ENCODE assay signal across 8 cellular contexts in the genomic region with DNA sequence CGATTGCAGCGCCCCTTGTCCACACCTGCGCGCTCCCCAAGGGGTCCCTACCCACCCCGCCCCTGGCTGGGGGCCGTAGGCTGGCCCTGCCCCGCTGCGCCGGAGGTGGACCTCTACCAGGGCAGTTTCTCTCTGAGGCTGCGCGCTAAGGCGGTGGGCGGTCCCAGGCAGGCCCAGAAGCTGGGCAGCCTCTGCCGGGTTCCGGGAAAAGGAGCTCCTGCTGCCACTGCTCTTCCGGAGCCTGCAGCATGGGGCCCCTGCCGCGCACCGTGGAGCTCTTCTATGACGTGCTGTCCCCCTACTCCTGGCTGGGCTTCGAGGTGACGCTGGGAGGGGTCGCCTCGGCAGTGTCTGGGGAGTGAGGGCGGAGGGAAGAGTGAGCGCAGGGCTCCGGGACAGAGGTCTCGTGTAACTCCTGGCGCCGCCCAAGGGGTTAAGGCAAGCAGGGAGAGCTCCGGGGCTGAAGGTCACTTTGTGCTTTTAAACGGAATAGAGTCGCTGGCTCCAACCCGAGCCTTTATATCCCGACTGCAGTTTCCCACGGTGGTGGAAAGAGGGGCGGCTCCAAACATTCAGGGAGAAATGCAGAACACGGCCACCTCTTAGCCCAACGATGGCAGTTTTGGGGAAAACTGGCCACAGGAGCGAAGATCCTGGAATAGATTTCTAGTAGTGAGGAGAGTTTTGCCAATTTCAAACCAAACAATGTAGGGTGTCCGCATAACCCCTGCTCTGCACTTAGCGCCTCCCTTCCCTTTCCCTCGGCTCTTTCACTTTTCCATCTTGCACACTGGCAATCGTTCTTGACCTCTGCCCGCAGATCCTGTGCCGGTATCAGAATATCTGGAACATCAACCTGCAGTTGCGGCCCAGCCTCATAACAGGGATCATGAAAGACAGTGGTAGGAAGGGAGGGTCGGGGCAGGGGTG. TPM values are rescaled to one million over a fixed set of nuclear protein-coding genes. Genes with fewer than 3 reads are reported as not detected.
A peak's percentile ranks its signal among the peaks of the same experiment; 100 is the strongest.
DNase-seq lines count a peak whose midpoint lies in the region; ATAC-seq and TF ChIP-seq lines count a peak whose summit lies in the region.

A gene (plus strand): TSS at position 176 of the 930 bp plus-strand sequence. CDS start 73 bp downstream, at position 249.

- no peaks in the 10 kb centered on the region for H3K27me3 Mint-ChIP-seq in CD8-positive, alpha-beta T cell (ENCODE audit: low read depth)

- no peaks in the 10 kb centered on the region for H3K9me3 ChIP-seq in CD8-positive, alpha-beta T cell (ENCODE audit: low read length)
- no peaks in the 10 kb centered on the region for H3K9me3 ChIP-seq in OCI-LY1 (ENCODE audit: low read length)
- H3K9me3 ChIP-seq in mononuclear cell (ENCODE audit: low read depth, low read length), result no peaks in the 10 kb centered on the region

- POLR2A ChIA-PET in CD8-positive, alpha-beta T cell (lab: Charles Lee), result interaction anchor here (0.7 to 2.0 kb wide), 6 partner anchors 10 to 116 kb away, joined by 3 to 10 read pairs (median 8); a partner anchor contains a TSS

- H3K4me3 Mint-ChIP-seq in CD8-positive, alpha-beta T cell, result peak within 1 kb of the TSS; percentile 96

- CTCF ChIA-PET in CD8-positive, alpha-beta T cell (lab: Charles Lee), result interaction anchor here (0.9 to 4.9 kb wide), 15 partner anchors 9 to 153 kb away, joined by 3 to 43 read pairs (median 4); no protein-coding TSS in a partner anchor

- no peaks in the 10 kb centered on the region for H3K27me3 ChIP-seq in CD8-positive, alpha-beta T cell (ENCODE audit: insufficient read depth, low read length)
- H3K27me3 ChIP-seq in OCI-LY1 (ENCODE audit: insufficient read depth, low read length) (no peaks in the 10 kb centered on the region), mononuclear cell (ENCODE audit: insufficient read depth, low read length) (no peaks in the 10 kb centered on the region)

- H3K9me2 ChIP-seq in OCI-LY1 (ENCODE audit: low read depth, low read length), result no peaks in the 10 kb centered on the region

- DNase-seq in CD8-positive, alpha-beta T cell, result peak; percentile 34 to 85 (median 75)
- peak; percentile 63 for DNase-seq in activated T-cell treated with anti-CD3 and anti-CD28 coated beads for 1 hour (ENCODE audit: low read depth)
- peak; percentile 78 for DNase-seq in epidermal melanocyte (ENCODE audit: insufficient read length, low spot score)
- peak; percentile 36 to 64 for DNase-seq in stimulated activated CD8-positive, alpha-beta memory T cell treated with anti-CD3 and anti-CD28 coated beads, Interleukin-4, amount 100 ng/mL, for 1 hour (ENCODE audit: low read depth in 2 of 2, low spot score in 1 of 2)

- H3K4me1 ChIP-seq in CD8-positive, alpha-beta T cell (ENCODE audit: insufficient read depth, low read length), result peaks cover 34% of the 10 kb centered on the region
- H3K4me1 ChIP-seq in OCI-LY1 (ENCODE audit: insufficient read depth, low read length, severe bottlenecking) (peaks cover 16% of the 10 kb centered on the region), mononuclear cell (ENCODE audit: insufficient read depth, low read length) (peaks cover 38% of the 10 kb centered on the region)

- peak within 1 kb of the TSS; percentile 97 for H3K27ac Mint-ChIP-seq in CD8-positive, alpha-beta T cell

- H3K36me3 ChIP-seq in CD8-positive, alpha-beta T cell (ENCODE audit: insufficient read depth, low read length), result peaks cover 8% of the 10 kb centered on the region
- H3K36me3 ChIP-seq in OCI-LY1 (ENCODE audit: insufficient read depth, low read length), result peaks cover 33% of the 10 kb centered on the region; the same call in 1 of the 2 replicates

- TF ChIP-seq CTCF in CD8-positive, alpha-beta T cell (IDR thresholded peaks at IDR 0.05), result no peak
- TF ChIP-seq CTCF in OCI-LY1 (IDR thresholded peaks at IDR 0.05; ENCODE audit: low read length), result no peak

- H3F3A ChIP-seq in OCI-LY1 (ENCODE audit: insufficient read depth, low read length), result no peaks in the 10 kb centered on the region

- intact Hi-C loops in CD8-positive, alpha-beta T cell (cut with DNase I, micrococcal nuclease), result loop anchor here (1.0 to 5.0 kb wide), 7 partner anchors 12 to 99 kb away; a partner anchor contains a TSS

- peak within 1 kb of the TSS; percentile 88 for H3K9ac ChIP-seq in OCI-LY1 (ENCODE audit: low read length)

- no peaks in the 10 kb centered on the region for H3K79me2 ChIP-seq in OCI-LY1 (ENCODE audit: insufficient read depth, low read length)

- peak; percentile 95 for ATAC-seq in CD8-positive, alpha-beta T cell
- ATAC-seq in GM19395 (IDR thresholded peaks at IDR 0.05; ENCODE audit: unreplicated experiment), result peak; percentile 94
- peak; percentile 93 for ATAC-seq in HG03521 (IDR thresholded peaks at IDR 0.05; ENCODE audit: unreplicated experiment)

- peak within 1 kb of the TSS; percentile 81 for H3K4me2 ChIP-seq in OCI-LY1 (ENCODE audit: low read length)

- peaks cover 63% of the 10 kb centered on the region for H3K4me1 Mint-ChIP-seq in CD8-positive, alpha-beta T cell (ENCODE audit: low read depth)

- no peaks in the 10 kb centered on the region for H3K9me3 Mint-ChIP-seq in CD8-positive, alpha-beta T cell

- H2AFZ ChIP-seq in OCI-LY1 (ENCODE audit: low read length), result peak within 1 kb of the TSS; percentile 95

- peaks cover 39% of the 10 kb centered on the region for H3K36me3 Mint-ChIP-seq in CD8-positive, alpha-beta T cell

- peak within 1 kb of the TSS; percentile 70 for H3K27ac ChIP-seq in CD8-positive, alpha-beta T cell (ENCODE audit: low read depth, low read length)
- H3K27ac ChIP-seq in OCI-LY1 (ENCODE audit: low read depth, low read length, poor library complexity, severe bottlenecking), result peak within 1 kb of the TSS; percentile 5

- H4K20me1 ChIP-seq in OCI-LY1 (ENCODE audit: insufficient read depth, low read length), result no peaks in the 10 kb centered on the region

- peak within 1 kb of the TSS; percentile 90 for H3K4me3 ChIP-seq in CD8-positive, alpha-beta T cell (ENCODE audit: low read depth, low read length)
- H3K4me3 ChIP-seq in OCI-LY1 (ENCODE audit: low read depth, low read length, poor library complexity, severe bottlenecking) (peak within 1 kb of the TSS; percentile 91), mononuclear cell (ENCODE audit: low read length) (peak within 1 kb of the TSS; percentile 75)

RNA-seq across cellular contexts. Expression of the gene that starts here (rescaled TPM):
- total RNA-seq in CD8-positive, alpha-beta T cell, result 100 to 1,000 TPM; 200 to 208 TPM
- 245 TPM for total RNA-seq in mononuclear cell

Comparison
In these comparisons a context has a peak if more than half of its experiments do, and no peak if none do; other contexts are left out.
1. Peak in every context shown above with its lines: DNase-seq, ATAC-seq, H3K4me3 ChIP-seq and H3K27ac ChIP-seq.